ENCODE assay signal across 16 cellular contexts in the genomic region with DNA sequence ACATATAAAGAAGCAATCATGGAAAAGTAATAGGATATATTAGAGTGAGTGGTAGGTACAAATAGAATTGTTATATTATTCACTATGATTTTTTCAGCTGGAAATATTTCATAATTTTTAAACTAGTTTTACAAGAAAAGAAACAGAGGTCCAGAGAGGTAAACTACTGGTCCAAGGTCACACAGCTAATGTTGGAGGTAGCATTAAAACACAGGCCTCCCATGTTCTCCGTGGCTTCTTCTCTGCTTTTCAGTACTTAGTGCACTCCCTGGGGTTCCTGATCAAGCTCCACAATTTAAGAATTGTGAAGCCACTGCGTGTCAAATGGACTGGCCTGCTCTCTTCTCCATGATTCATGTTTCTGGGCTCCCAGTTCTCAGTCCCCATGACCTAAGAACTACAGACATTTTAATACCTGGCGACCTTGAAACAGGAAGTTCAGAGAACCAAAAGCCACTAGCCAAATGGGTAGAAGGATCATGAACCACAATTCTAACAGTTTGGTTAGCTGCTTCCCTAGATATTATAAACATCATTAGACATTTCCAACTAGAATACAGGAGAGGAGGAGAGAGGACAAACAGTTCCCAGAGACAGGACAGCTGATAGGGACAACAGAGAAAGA.
A peak's percentile ranks its signal among the peaks of the same experiment; 100 is the strongest.
DNase-seq lines count a peak whose midpoint lies in the region; ATAC-seq, FAIRE-seq and TF ChIP-seq lines count a peak whose summit lies in the region.
"Had no signal": no experiment of that assay in that cellular context is flagged by ENCODE, and none has a peak within 500 bp of the region (broad histone marks: within the 10 kb centered on the region; RNA-seq: fewer than 3 reads in every experiment).

No MANE protein-coding gene starts in this region.

- H3K36me3 ChIP-seq in small intestine (ENCODE audit: control insufficient read depth in 2 of 2, insufficient read depth in 2 of 2, low read length in 2 of 2) (no peaks in the 10 kb centered on the region), GM23248 (ENCODE audit: low read depth) (no peaks in the 10 kb centered on the region)

- CTCF ChIA-PET in Calu3 (lab: Charles Lee) = no interaction called here

- peaks cover 2% of the 10 kb centered on the region for H3K36me3 Mint-ChIP-seq in activated naive CD8-positive, alpha-beta T cell
- no peaks in the 10 kb centered on the region for H3K36me3 Mint-ChIP-seq in activated naive CD8-positive, alpha-beta T cell treated with anti-CD3 and anti-CD28 coated beads for 36 hours
- H3K36me3 Mint-ChIP-seq in central memory CD8-positive, alpha-beta T cell (ENCODE audit: insufficient read depth) = peaks cover 3% of the 10 kb centered on the region
- H3K36me3 Mint-ChIP-seq in Calu3 (ENCODE audit: insufficient read depth, unreplicated experiment) = no peaks in the 10 kb centered on the region

- H3K4me1 Mint-ChIP-seq in activated naive CD8-positive, alpha-beta T cell (ENCODE audit: low read depth) = peaks cover 43% of the 10 kb centered on the region
- H3K4me1 Mint-ChIP-seq in activated naive CD8-positive, alpha-beta T cell treated with anti-CD3 and anti-CD28 coated beads for 36 hours = peaks cover 32% of the 10 kb centered on the region
- peaks cover 34% of the 10 kb centered on the region for H3K4me1 Mint-ChIP-seq in central memory CD8-positive, alpha-beta T cell
- peaks cover 37% of the 10 kb centered on the region for H3K4me1 Mint-ChIP-seq in Calu3 (ENCODE audit: low read depth, unreplicated experiment)

- H3K9me3 Mint-ChIP-seq in activated naive CD8-positive, alpha-beta T cell (ENCODE audit: low read depth) = no peaks in the 10 kb centered on the region
- no peaks in the 10 kb centered on the region for H3K9me3 Mint-ChIP-seq in activated naive CD8-positive, alpha-beta T cell treated with anti-CD3 and anti-CD28 coated beads for 36 hours
- no peaks in the 10 kb centered on the region for H3K9me3 Mint-ChIP-seq in central memory CD8-positive, alpha-beta T cell
- H3K9me3 Mint-ChIP-seq in Calu3 (ENCODE audit: low read depth, unreplicated experiment) = no peaks in the 10 kb centered on the region

- H3F3A ChIP-seq in GM23248 (ENCODE audit: insufficient read depth) = no peaks in the 10 kb centered on the region

- peak overlapping the region; percentile 30 for H3K27ac Mint-ChIP-seq in activated naive CD8-positive, alpha-beta T cell
- no peak overlapping the region for H3K27ac Mint-ChIP-seq in activated naive CD8-positive, alpha-beta T cell treated with anti-CD3 and anti-CD28 coated beads for 36 hours
- H3K27ac Mint-ChIP-seq in central memory CD8-positive, alpha-beta T cell (ENCODE audit: low read depth) = no peak overlapping the region
- H3K27ac Mint-ChIP-seq in Calu3 (ENCODE audit: unreplicated experiment) = no peak overlapping the region

- no peak overlapping the region for H2AFZ ChIP-seq in GM23248

- no peaks in the 10 kb centered on the region for H3K9me3 ChIP-seq in small intestine (ENCODE audit: control insufficient read depth, low read depth)
- H3K9me3 ChIP-seq in GM23248 (ENCODE audit: low read depth) = no peaks in the 10 kb centered on the region

- no peak for FAIRE-seq in small intestine (lab: Jason Lieb, UNC)
- FAIRE-seq: D721Med, G401.6 had no signal

- H3K4me3 Mint-ChIP-seq in activated naive CD8-positive, alpha-beta T cell = no peak overlapping the region
- no peak overlapping the region for H3K4me3 Mint-ChIP-seq in activated naive CD8-positive, alpha-beta T cell treated with anti-CD3 and anti-CD28 coated beads for 36 hours
- no peak overlapping the region for H3K4me3 Mint-ChIP-seq in central memory CD8-positive, alpha-beta T cell
- H3K4me3 Mint-ChIP-seq in Calu3 (ENCODE audit: low read depth, unreplicated experiment) = no peak overlapping the region

- BruUV-seq in Calu3 (replicated peaks; lab: Mats Ljungman, UMichigan) = no TSS peak

- H3K27me3 ChIP-seq in small intestine (ENCODE audit: control insufficient read depth in 2 of 2, insufficient read depth in 2 of 2, low read length in 2 of 2) (no peaks in the 10 kb centered on the region), GM23248 (replicated peaks; ENCODE audit: insufficient read depth) (no peaks in the 10 kb centered on the region)

- WGBS in small intestine, 3 donors = 77 to 90% (median 81%) methylated on average over 3 of the region's 3 CpGs
- WGBS in GM23248 (ENCODE audit: low coverage in 1 of 2, low lambda C conversion rate in 2 of 2, missing lambda C conversion rate in 2 of 2), 2 experiments = 66 to 75% methylated on average over 3 of the region's 3 CpGs

- ATAC-seq in central memory CD8-positive, alpha-beta T cell (replicated peaks; ENCODE audit: extremely low read depth, poor library complexity, severe bottlenecking) = peak; percentile 43
- ATAC-seq: HCT116 had no signal

- DNase-seq in activated naive CD8-positive, alpha-beta T cell treated with anti-CD3 and anti-CD28 coated beads for 36 hours = no peak
- DNase-seq in MV-4-11 (lab: John Stamatoyannopoulos, UW) (peak; percentile 48), small intestine (peak; percentile 11), GM23248 (no peak), UCSD-AML1 (lab: John Stamatoyannopoulos, UW; ENCODE audit: unreplicated experiment) (no peak), Calu3 (no peak)
- no peak for DNase-seq in central memory CD8-positive, alpha-beta T cell (ENCODE audit: low spot score in 2 of 2)
- DNase-seq: DMS79 treated with DMSO at 0.1 percent for 48 hours, NCI-H1092 treated with DMSO at 0.1 percent for 48 hours, NCI-H1694 treated with DMSO at 0.1 percent for 48 hours, NCI-H82, SIG-M5 had no signal

- no peak for TF ChIP-seq CTCF in Calu3 (IDR thresholded peaks at IDR 0.05; ENCODE audit: unreplicated experiment)

- H3K9me2 ChIP-seq in GM23248 (ENCODE audit: insufficient read depth) = no peaks in the 10 kb centered on the region

- H3K4me2 ChIP-seq in GM23248 (ENCODE audit: unreplicated experiment) = no peak overlapping the region

- H4K20me1 ChIP-seq in GM23248 (ENCODE audit: insufficient read depth) = no peaks in the 10 kb centered on the region

- no peak overlapping the region for H3K9ac ChIP-seq in GM23248

- intact Hi-C loops in Calu3 (cut with micrococcal nuclease; ENCODE audit: unreplicated experiment) = no loop called here

- in situ Hi-C loops in GM23248 (cut with MboI) = no loop called here

- H3K79me2 ChIP-seq in GM23248 (ENCODE audit: insufficient read depth) = no peaks in the 10 kb centered on the region

- peaks cover 2% of the 10 kb centered on the region in 2 donors for H3K4me1 ChIP-seq in small intestine (ENCODE audit: control insufficient read depth in 2 of 2, insufficient read depth in 1 of 2, low read depth in 1 of 2, low read length in 1 of 2)
- H3K4me1 ChIP-seq in GM23248 (ENCODE audit: insufficient read depth) = peaks cover 7% of the 10 kb centered on the region; the same call in 1 of the 2 replicates

- H3K27me3 Mint-ChIP-seq in activated naive CD8-positive, alpha-beta T cell = no peaks in the 10 kb centered on the region
- no peaks in the 10 kb centered on the region for H3K27me3 Mint-ChIP-seq in activated naive CD8-positive, alpha-beta T cell treated with anti-CD3 and anti-CD28 coated beads for 36 hours
- no peaks in the 10 kb centered on the region for H3K27me3 Mint-ChIP-seq in central memory CD8-positive, alpha-beta T cell
- H3K27me3 Mint-ChIP-seq in Calu3 (ENCODE audit: unreplicated experiment) = no peaks in the 10 kb centered on the region

- H3K4me3 ChIP-seq in small intestine (ENCODE audit: low read depth in 1 of 2, low read length in 2 of 2) = no peak overlapping the region
- no peak overlapping the region for H3K4me3 ChIP-seq in GM23248

- H3K27ac ChIP-seq in small intestine (ENCODE audit: low read depth in 1 of 2, low read length in 1 of 2) (no peak overlapping the region), GM23248 (no peak overlapping the region)

Comparison
In these comparisons a context has a peak if more than half of its experiments do, and no peak if none do; other contexts are left out.
1. DNase-seq: peak in MV-4-11 (single experiment) and small intestine (single experiment); none in activated naive CD8-positive, alpha-beta T cell treated with anti-CD3 and anti-CD28 coated beads for 36 hours (single experiment), central memory CD8-positive, alpha-beta T cell (0 of 2), GM23248 (single experiment), UCSD-AML1 (single experiment) and Calu3 (single experiment).